In the genomic region with DNA sequence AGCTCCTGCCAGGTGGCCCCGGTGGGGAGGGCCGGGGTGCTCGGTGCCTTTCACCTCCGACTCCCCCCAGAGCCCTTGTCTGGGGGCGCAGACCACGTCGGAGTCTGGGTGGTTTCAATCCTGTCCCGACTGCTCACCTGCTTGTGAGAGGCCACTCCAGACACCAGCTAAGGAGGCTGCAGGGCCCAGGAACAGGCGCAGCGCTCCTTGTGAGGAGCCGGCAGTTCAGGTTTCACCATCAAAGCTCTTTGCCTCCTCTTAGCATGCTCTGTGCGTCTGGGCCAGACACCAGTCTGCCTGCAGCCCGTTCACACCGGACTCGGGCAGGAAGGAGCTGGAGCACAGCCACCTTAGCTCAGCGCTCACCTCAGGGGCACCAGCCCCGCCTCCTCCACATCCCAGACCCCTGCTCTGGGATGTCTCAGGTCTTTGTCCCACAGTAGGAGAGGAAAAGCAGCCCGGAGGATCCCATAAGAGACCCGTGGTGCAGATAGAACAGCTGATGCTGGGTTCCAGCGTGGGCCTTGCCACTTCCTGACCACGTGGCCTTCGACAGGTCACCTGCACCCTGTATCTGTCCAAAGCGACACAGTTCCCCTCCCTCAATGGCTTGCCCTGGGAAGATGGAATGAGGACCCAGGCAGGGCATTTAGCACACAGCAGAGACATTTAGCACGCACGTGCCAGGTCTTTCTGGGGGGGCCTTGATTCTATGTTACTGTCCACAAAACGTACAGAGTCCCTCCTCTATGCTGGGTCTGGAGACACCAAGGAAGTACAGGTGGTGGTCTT, we compare ENCODE assay signal across 19 cellular contexts.
DNase-seq lines count a peak whose midpoint lies in the region; ATAC-seq and TF ChIP-seq lines count a peak whose summit lies in the region.
"Had no signal": no experiment of that assay in that cellular context is flagged by ENCODE, and none has a peak within 500 bp of the region (broad histone marks: within the 10 kb centered on the region; RNA-seq: fewer than 3 reads in every experiment).

No MANE protein-coding gene starts in this region.

- H3K27ac ChIP-seq in sigmoid colon = no peak overlapping the region
- H3K27ac ChIP-seq in gastrocnemius medialis = no peak overlapping the region
- H3K27ac ChIP-seq in RWPE1 = no peak overlapping the region

- H3K4me1 ChIP-seq in sigmoid colon (no peaks in the 10 kb centered on the region), gastrocnemius medialis (no peaks in the 10 kb centered on the region)
- H3K4me1 ChIP-seq: Caco-2 had no signal

- in situ Hi-C loops in gastrocnemius medialis (cut with MboI; ENCODE audit: low sequenced_read_pairs in 4 of 4) = no loop called here

- no peak overlapping the region for H3K4me3 Mint-ChIP-seq in activated naive CD4-positive, alpha-beta T cell treated with anti-CD3 and anti-CD28 coated beads for 36 hours
- H3K4me3 Mint-ChIP-seq: CD4-positive, CD25-positive, alpha-beta regulatory T cell had no signal

- no peak for TF ChIP-seq POLR2A in sigmoid colon (IDR thresholded peaks at IDR 0.05)
- TF ChIP-seq POLR2A in gastrocnemius medialis (IDR thresholded peaks at IDR 0.05) = no peak

- H3K36me3 Mint-ChIP-seq in activated naive CD4-positive, alpha-beta T cell treated with anti-CD3 and anti-CD28 coated beads for 36 hours (ENCODE audit: low read depth) = no peaks in the 10 kb centered on the region
- H3K36me3 Mint-ChIP-seq: CD4-positive, CD25-positive, alpha-beta regulatory T cell had no signal

- no peak for TF ChIP-seq CTCF in sigmoid colon (IDR thresholded peaks at IDR 0.05)
- no peak for TF ChIP-seq CTCF in gastrocnemius medialis (IDR thresholded peaks at IDR 0.05 in 4 of 5, conservative IDR thresholded peaks at IDR 0.05 in 1 of 5)
- TF ChIP-seq CTCF in RWPE1 (conservative IDR thresholded peaks at IDR 0.05; ENCODE audit: low read depth) = no peak

- POLR2A ChIA-PET in RWPE1 (lab: Yijun Ruan, JAX; ENCODE audit: low non-redundant PET) = interaction anchor here (0.6 kb wide), 1 partner anchor 43 kb away, joined by 10 read pairs; no protein-coding TSS in a partner anchor

- CTCF ChIA-PET in activated naive CD4-positive, alpha-beta T cell treated with anti-CD3 and anti-CD28 coated beads for 36 hours (lab: Charles Lee) = interaction anchor here (1.5 kb wide), 1 partner anchor 50 kb away, joined by 4 read pairs; no protein-coding TSS in a partner anchor
- CTCF ChIA-PET in RWPE1 (lab: Yijun Ruan, JAX) = interaction anchor here (0.5 to 3.0 kb wide), 6 partner anchors 8 to 169 kb away, joined by 3 to 19 read pairs (median 4); no protein-coding TSS in a partner anchor

- H3K36me3 ChIP-seq in sigmoid colon (peaks cover 0 to 25% (median 9%) of the 10 kb centered on the region in 4 donors), gastrocnemius medialis (peaks cover 0 to 7% of the 10 kb centered on the region in 2 donors)

- H3K27me3 ChIP-seq in sigmoid colon (peaks cover 0 to 44% (median 7%) of the 10 kb centered on the region in 3 donors), gastrocnemius medialis (peaks cover under 1 to 18% (median 6%) of the 10 kb centered on the region in 3 donors)

- 68 to 73% methylated on average over 26 of the region's 26 CpGs for WGBS in sigmoid colon, 2 donors

- no peak overlapping the region for H3K27ac Mint-ChIP-seq in activated naive CD4-positive, alpha-beta T cell treated with anti-CD3 and anti-CD28 coated beads for 36 hours

- no peaks in the 10 kb centered on the region for H3K9me3 ChIP-seq in sigmoid colon
- H3K9me3 ChIP-seq in gastrocnemius medialis = no peaks in the 10 kb centered on the region
- H3K9me3 ChIP-seq: SK-N-SH had no signal

- peaks cover 18% of the 10 kb centered on the region for H3K27me3 Mint-ChIP-seq in activated naive CD4-positive, alpha-beta T cell treated with anti-CD3 and anti-CD28 coated beads for 36 hours (ENCODE audit: low read depth)

- TF ChIP-seq EP300 in sigmoid colon (IDR thresholded peaks at IDR 0.05) = no peak

- DNase-seq in ELF-1 (ENCODE audit: low read depth, low spot score) (peak; percentile 79), SK-N-DZ (ENCODE audit: low spot score) (peak; percentile 57), left lobe of liver (ENCODE audit: low spot score) (no peak), sigmoid colon (peak; percentile 54), gastrocnemius medialis (no peak), RWPE1 (ENCODE audit: low spot score) (no peak)
- DNase-seq in activated naive CD4-positive, alpha-beta T cell treated with anti-CD3 and anti-CD28 coated beads for 36 hours = no peak
- DNase-seq: ACHN; CD4-positive, CD25-positive, alpha-beta regulatory T cell; HCEC 1CT; NCI-H187 treated with DMSO at 0.1 percent for 48 hours; NCI-H510A treated with DMSO at 0.1 percent for 48 hours; NCI-H82; Right ventricle myocardium superior; SK-N-SH had no signal

- intact Hi-C loops in sigmoid colon (cut with DNase I) = no loop called here
- intact Hi-C loops in gastrocnemius medialis (cut with DNase I; ENCODE audit: low total_unique reads) = no loop called here
- intact Hi-C loops in activated naive CD4-positive, alpha-beta T cell treated with anti-CD3 and anti-CD28 coated beads for 36 hours (cut with micrococcal nuclease) = loop anchor here (10.0 kb wide), 1 partner anchor 277 kb away; no protein-coding TSS in a partner anchor

- H3K4me3 ChIP-seq in sigmoid colon (no peak overlapping the region), gastrocnemius medialis (no peak overlapping the region)
- H3K4me3 ChIP-seq: K562 had no signal

- H3K9me3 Mint-ChIP-seq in activated naive CD4-positive, alpha-beta T cell treated with anti-CD3 and anti-CD28 coated beads for 36 hours = no peaks in the 10 kb centered on the region
- H3K9me3 Mint-ChIP-seq: CD4-positive, CD25-positive, alpha-beta regulatory T cell had no signal

- H3K4me1 Mint-ChIP-seq in activated naive CD4-positive, alpha-beta T cell treated with anti-CD3 and anti-CD28 coated beads for 36 hours (ENCODE audit: low read depth) = no peaks in the 10 kb centered on the region

- ATAC-seq in left lobe of liver = peak; percentile 6
- no peak for ATAC-seq in GM18909 (IDR thresholded peaks at IDR 0.05; ENCODE audit: poor library complexity, unreplicated experiment)
- ATAC-seq in gastrocnemius medialis = no peak
- ATAC-seq: K562, Panc1 had no signal

Comparison
In these comparisons a context has a peak if more than half of its experiments do, and no peak if none do; other contexts are left out.
1. DNase-seq: peak in ELF-1 (single experiment), SK-N-DZ (single experiment) and sigmoid colon (single experiment); none in left lobe of liver (single experiment), gastrocnemius medialis (0 of 2), activated naive CD4-positive, alpha-beta T cell treated with anti-CD3 and anti-CD28 coated beads for 36 hours (single experiment) and RWPE1 (single experiment).